10 cellular contexts compared by ENCODE assay signal in the genomic region with DNA sequence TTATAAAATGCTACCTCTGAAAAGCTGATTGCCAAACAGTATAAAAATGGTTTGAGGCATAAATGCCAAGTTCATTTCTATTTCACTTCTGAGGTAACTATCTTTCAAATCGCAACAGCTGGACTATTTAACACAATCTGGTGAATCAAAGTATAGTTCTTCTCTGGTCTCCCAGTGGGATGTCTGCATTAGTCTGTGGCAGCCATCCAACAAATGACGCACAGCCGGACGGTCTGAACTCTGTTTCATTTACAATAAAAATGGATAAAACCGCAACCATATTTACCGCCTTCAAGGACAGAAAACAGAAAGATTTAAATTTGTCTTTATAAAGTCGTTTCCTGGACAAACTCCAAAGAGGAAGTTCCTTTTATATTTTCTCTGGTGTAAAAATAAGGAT. TPM values are rescaled to one million over a fixed set of nuclear protein-coding genes. Genes with fewer than 3 reads are reported as not detected.
DNase-seq lines count a peak whose midpoint lies in the region; ATAC-seq and TF ChIP-seq lines count a peak whose summit lies in the region.
"Had no signal": no experiment of that assay in that cellular context is flagged by ENCODE, and none has a peak within 500 bp of the region (broad histone marks: within the 10 kb centered on the region; RNA-seq: fewer than 3 reads in every experiment).

No MANE protein-coding gene starts in this region.

- TF ChIP-seq CTCF in epithelial cell of esophagus (IDR thresholded peaks at IDR 0.05; ENCODE audit: insufficient read depth, low read depth, low read length, missing control alignments) = no peak

- ATAC-seq in HG03280 (IDR thresholded peaks at IDR 0.05; ENCODE audit: unreplicated experiment) = no peak
- no peak for ATAC-seq in HG02885 (IDR thresholded peaks at IDR 0.05; ENCODE audit: poor library complexity, unreplicated experiment)

- no peak overlapping the region for H3K4me3 ChIP-seq in epithelial cell of esophagus (ENCODE audit: low read length)

- DNase-seq in HCEC 1CT (peak; percentile 87), NCI-H446 treated with DMSO at 0.1 percent for 48 hours (lab: John Stamatoyannopoulos, UW) (peak; percentile 59), epithelial cell of esophagus (ENCODE audit: low read depth) (peak; percentile 76), pulmonary artery endothelial cell (ENCODE audit: low read depth, low spot score) (peak; percentile 33), RKO (ENCODE audit: low spot score) (no peak), NCI-H774 (lab: John Stamatoyannopoulos, UW) (no peak)
- DNase-seq: KG1; stimulated activated CD4-positive, alpha-beta T cell treated with anti-CD3 and anti-CD28 coated beads, Interleukin-4, amount 100 ng/mL, for 24 hours had no signal

RNA-seq across cellular contexts. Expression of a gene that starts 41.9 kb away (rescaled TPM):
- under 0.01 and 0.07 TPM in 2 replicates for total RNA-seq in pulmonary artery endothelial cell

Comparison
In these comparisons a context has a peak if more than half of its experiments do, and no peak if none do; other contexts are left out.
1. DNase-seq: peak in HCEC 1CT (single experiment), NCI-H446 treated with DMSO at 0.1 percent for 48 hours (single experiment), epithelial cell of esophagus (single experiment) and pulmonary artery endothelial cell (single experiment); none in RKO (single experiment) and NCI-H774 (single experiment).